In the genomic region with DNA sequence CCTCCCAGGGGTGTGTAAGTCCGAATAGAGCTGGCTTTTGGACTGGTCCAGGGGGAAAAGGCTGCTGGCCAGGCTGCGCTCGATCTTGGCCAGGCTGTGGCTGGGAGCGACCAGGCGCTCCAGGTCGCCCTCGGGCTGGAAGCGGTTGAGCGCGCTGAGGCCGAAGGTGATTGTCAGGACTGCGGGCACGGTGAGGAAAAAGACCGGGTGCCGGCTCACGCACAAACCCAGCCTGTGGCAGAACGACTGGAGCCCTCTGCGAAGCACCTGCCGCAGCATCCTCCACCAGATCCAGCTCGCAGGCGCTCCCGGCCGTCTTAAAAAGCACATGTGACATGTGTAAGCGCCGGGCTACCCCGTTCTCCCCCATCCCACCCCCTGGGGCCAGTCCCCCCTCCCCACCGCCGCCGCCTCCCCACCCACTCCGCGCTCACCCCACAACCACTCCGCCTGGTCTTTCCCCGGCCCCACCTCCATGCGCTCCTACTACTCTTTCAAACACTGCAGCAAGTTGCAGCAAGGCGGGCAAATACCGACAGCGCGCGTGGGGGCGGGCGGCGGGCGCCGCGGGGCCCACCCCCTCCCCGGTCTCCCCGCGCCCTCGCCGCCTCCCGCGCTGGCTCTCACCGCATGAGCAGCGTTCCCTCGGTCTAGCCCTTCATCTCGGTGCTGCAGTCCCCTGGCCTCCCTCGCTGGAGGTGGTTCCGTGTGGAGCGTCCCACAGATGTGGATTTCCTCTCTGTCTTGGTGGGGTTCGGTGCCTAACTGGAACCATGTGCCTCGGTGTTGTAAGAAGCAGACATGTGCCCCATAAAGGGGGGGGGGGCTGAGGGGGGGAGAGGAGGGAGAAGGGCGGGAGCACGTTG, we compare ENCODE assay signal across 9 cellular contexts. TPM values are rescaled to one million over a fixed set of nuclear protein-coding genes. Genes with fewer than 3 reads are reported as not detected.
A peak's percentile ranks its signal among the peaks of the same experiment; 100 is the strongest.
DNase-seq lines count a peak whose midpoint lies in the region; ATAC-seq and TF ChIP-seq lines count a peak whose summit lies in the region.
"Had no signal": no experiment of that assay in that cellular context is flagged by ENCODE, and none has a peak within 500 bp of the region (broad histone marks: within the 10 kb centered on the region; RNA-seq: fewer than 3 reads in every experiment).

No MANE protein-coding gene starts in this region.

- no peak overlapping the region for H2AK9ac ChIP-seq in IMR-90 (replicated peaks; ENCODE audit: low read depth, low read length, poor library complexity)

- H2AK5ac ChIP-seq in IMR-90 (ENCODE audit: low read depth, low read length), result no peak overlapping the region

- H3K14ac ChIP-seq in IMR-90 (replicated peaks; ENCODE audit: low read depth, low read length), result no peak overlapping the region

- H3K23ac ChIP-seq in IMR-90 (ENCODE audit: low read depth, low read length), result no peak overlapping the region

- no TSS peak for BruUV-seq in IMR-90 (replicated peaks; lab: Mats Ljungman, UMichigan)

- no peak for TF ChIP-seq POLR2A in IMR-90 (IDR thresholded peaks at IDR 0.05; ENCODE audit: low read depth, low read length)
- TF ChIP-seq POLR2A in erythroblast (IDR thresholded peaks at IDR 0.05; ENCODE audit: low read length), result no peak

- no peaks in the 10 kb centered on the region for H3K79me1 ChIP-seq in IMR-90 (ENCODE audit: low read depth in 1 of 2, low read length in 2 of 2)

- H3K9me1 ChIP-seq in IMR-90 (ENCODE audit: insufficient read depth, low read length), result no peaks in the 10 kb centered on the region

- 4% methylated on average over 22 of the region's 63 CpGs; no CpG with 5 or more reads in 1 of the 2 experiments for WGBS in IMR-90 (ENCODE audit: extremely low coverage in 2 of 2, insufficient read length in 1 of 2), 2 experiments

- peak overlapping the region; percentile 87 for H3K4me2 ChIP-seq in IMR-90 (ENCODE audit: low read depth, low read length)

- no peak overlapping the region; the same call in 1 of the 2 replicates for H4K5ac ChIP-seq in IMR-90 (ENCODE audit: low read depth, low read length)

- H3K4me1 ChIP-seq in IMR-90 (ENCODE audit: control insufficient read depth, insufficient read depth, low read length) (peaks cover 7% of the 10 kb centered on the region), adipocyte (ENCODE audit: control insufficient read depth, insufficient read depth, low read length) (peaks cover 12% of the 10 kb centered on the region), iPS-18a (ENCODE audit: control insufficient read depth, low read depth, low read length) (peaks cover 11% of the 10 kb centered on the region), stomach smooth muscle (ENCODE audit: control insufficient read depth, insufficient read depth, low read length) (peaks cover 3% of the 10 kb centered on the region)

- no peak overlapping the region for H3K27ac ChIP-seq in IMR-90 (ENCODE audit: insufficient read depth, low read length)
- H3K27ac ChIP-seq in iPS-18a (ENCODE audit: low read length), result no peak overlapping the region
- H3K27ac ChIP-seq in stomach smooth muscle (ENCODE audit: low read length), result no peak overlapping the region

- H3K4me3 ChIP-seq in IMR-90 (ENCODE audit: insufficient read depth, low read depth, low read length) (peak overlapping the region; percentile 37), adipocyte (ENCODE audit: low read length) (peak overlapping the region; percentile 76), iPS-18a (ENCODE audit: low read length) (peak overlapping the region; percentile 50), stomach smooth muscle (ENCODE audit: low read length in 2 of 2) (peak overlapping the region; percentile 13 to 63)

- no peak for DNase-seq in IMR-90
- peak; percentile 52 for DNase-seq in adipocyte (ENCODE audit: low read depth)
- DNase-seq in erythroblast (lab: John Stamatoyannopoulos, UW), result no peak
- DNase-seq in stimulated activated CD4-positive, alpha-beta T cell treated with anti-CD3 and anti-CD28 coated beads, Interleukin-4, amount 100 ng/mL, for 4 hours, result no peak
- DNase-seq: activated T-cell treated with anti-CD3 and anti-CD28 coated beads, Interleukin-2, amount 50 U/mL, for 1 hour; stimulated activated CD8-positive, alpha-beta memory T cell treated with anti-CD3 and anti-CD28 coated beads, Interleukin-4, amount 100 ng/mL, for 48 hours had no signal

- no peaks in the 10 kb centered on the region for H3K9me3 ChIP-seq in IMR-90 (ENCODE audit: control insufficient read depth, insufficient read depth, low read length)
- H3K9me3 ChIP-seq in adipocyte (ENCODE audit: control insufficient read depth, low read length), result peaks cover 2% of the 10 kb centered on the region
- no peaks in the 10 kb centered on the region for H3K9me3 ChIP-seq in iPS-18a (ENCODE audit: control insufficient read depth, low read depth, low read length)
- no peaks in the 10 kb centered on the region for H3K9me3 ChIP-seq in stomach smooth muscle (ENCODE audit: control insufficient read depth in 2 of 2, low read length in 2 of 2)

- POLR2A ChIA-PET in IMR-90 (lab: Charles Lee; ENCODE audit: unreplicated experiment), result interaction anchor here (0.7 kb wide), 1 partner anchor 1882 kb away, joined by 3 read pairs; no protein-coding TSS in a partner anchor

- H3K56ac ChIP-seq in IMR-90 (ENCODE audit: extremely low read depth, insufficient read depth, low read length), result no peak overlapping the region

- H2AFZ ChIP-seq in IMR-90 (replicated peaks; ENCODE audit: low read length, poor library complexity), result peak overlapping the region; percentile 60

- dilution Hi-C loops in IMR-90 (cut with HindIII; ENCODE audit: low sequenced_read_pairs, unreplicated experiment), result no loop called here

- H2BK20ac ChIP-seq in IMR-90 (ENCODE audit: low read depth, low read length), result no peak overlapping the region

- ATAC-seq in IMR-90 (ENCODE audit: low read depth) (peak; percentile 71), HG03342 (IDR thresholded peaks at IDR 0.05; ENCODE audit: unreplicated experiment) (no peak)

- H4K8ac ChIP-seq in IMR-90 (ENCODE audit: low read depth in 2 of 2, low read length in 2 of 2), result no peak overlapping the region

- H3K27me3 ChIP-seq in IMR-90 (ENCODE audit: control insufficient read depth, insufficient read depth, low read length) (peaks cover 10% of the 10 kb centered on the region), adipocyte (replicated peaks; ENCODE audit: control insufficient read depth, insufficient read depth, low read length) (no peaks in the 10 kb centered on the region), iPS-18a (ENCODE audit: control insufficient read depth, insufficient read depth, low read length) (peaks cover 43% of the 10 kb centered on the region), stomach smooth muscle (ENCODE audit: control insufficient read depth in 1 of 2, insufficient read depth in 2 of 2, low read length in 2 of 2) (peaks cover 15 to 16% of the 10 kb centered on the region in 2 donors)

- H2BK5ac ChIP-seq in IMR-90 (ENCODE audit: low read depth, low read length, poor library complexity, severe bottlenecking), result no peak overlapping the region

- no peak overlapping the region for H3K18ac ChIP-seq in IMR-90 (ENCODE audit: low read depth, low read length)

- no peak overlapping the region for H3K4ac ChIP-seq in IMR-90 (ENCODE audit: low read depth, low read length)

- CTCF ChIA-PET in IMR-90 (lab: Yijun Ruan, JAX), result no interaction called here

- H3K9ac ChIP-seq in IMR-90 (ENCODE audit: low read depth, low read length) (no peak overlapping the region), adipocyte (ENCODE audit: low read length) (peak overlapping the region; percentile 33), iPS-18a (ENCODE audit: low read length) (no peak overlapping the region), stomach smooth muscle (ENCODE audit: low read length in 2 of 2) (no peak overlapping the region)

- in situ Hi-C loops in IMR-90 (cut with MboI; ENCODE audit: low sequenced_read_pairs), result no loop called here

- TF ChIP-seq RAD21 in IMR-90 (IDR thresholded peaks at IDR 0.05; ENCODE audit: low read length), result no peak

- no peak overlapping the region for H2BK120ac ChIP-seq in IMR-90 (ENCODE audit: low read depth, low read length)

- H3K36me3 ChIP-seq in IMR-90 (ENCODE audit: control insufficient read depth, insufficient read depth, low read length) (no peaks in the 10 kb centered on the region), adipocyte (ENCODE audit: control insufficient read depth, insufficient read depth, low read length, severe bottlenecking) (no peaks in the 10 kb centered on the region), iPS-18a (ENCODE audit: control insufficient read depth, low read depth, low read length) (no peaks in the 10 kb centered on the region), stomach smooth muscle (ENCODE audit: control insufficient read depth in 2 of 2, insufficient read depth in 2 of 2, low read length in 2 of 2) (no peaks in the 10 kb centered on the region)

- H4K91ac ChIP-seq in IMR-90 (ENCODE audit: insufficient read depth, low read depth, low read length), result no peak overlapping the region

- H2BK15ac ChIP-seq in IMR-90 (ENCODE audit: low read depth, low read length), result no peak overlapping the region

- no peaks in the 10 kb centered on the region for H4K20me1 ChIP-seq in IMR-90 (ENCODE audit: insufficient read depth, low read length)

- intact Hi-C loops in IMR-90 (cut with micrococcal nuclease), result no loop called here

- no peak for TF ChIP-seq CTCF in IMR-90 (conservative IDR thresholded peaks at IDR 0.05; ENCODE audit: low read depth, low read length)

TF ChIP-seq in IMR-90, 13 proteins besides CTCF, POLR2A, EP300 and RAD21 (continues in another document):
- no peak for TF ChIP-seq MAFK (IDR thresholded peaks at IDR 0.05; ENCODE audit: low read depth, low read length)
- TF ChIP-seq NFE2L2 (IDR thresholded peaks at IDR 0.05; ENCODE audit: low read depth, low read length), result no peak
- TF ChIP-seq SMC3 (IDR thresholded peaks at IDR 0.05; ENCODE audit: low read depth, low read length), result no peak
- no peak for TF ChIP-seq RFX5 (IDR thresholded peaks at IDR 0.05; ENCODE audit: low read depth, low read length)
- TF ChIP-seq USF2 (IDR thresholded peaks at IDR 0.05; ENCODE audit: low read depth, low read length), result no peak
- no peak for TF ChIP-seq BHLHE40 (IDR thresholded peaks at IDR 0.05; ENCODE audit: low read depth, low read length)
- no peak for TF ChIP-seq RCOR1 (IDR thresholded peaks at IDR 0.05; ENCODE audit: insufficient replicate concordance, low read length)
- TF ChIP-seq MXI1 (IDR thresholded peaks at IDR 0.05; ENCODE audit: borderline replicate concordance, low read depth, low read length), result no peak

RNA-seq across cellular contexts. Expression of gene PTCHD4, which starts 42.4 kb away (rescaled TPM):
- 0.72 and 1.1 TPM in 2 replicates for total RNA-seq in IMR-90 (2012; rRNA removed)
- polyA plus RNA-seq in IMR-90 (2012; rRNA removed), result 0.36 and 0.53 TPM in 2 replicates
- polyA plus RNA-seq in IMR-90 (2012; cell fraction: cytosol; rRNA removed), result 0.08 and 0.27 TPM in 2 replicates
- 0.14 and 0.46 TPM in 2 replicates for polyA plus RNA-seq in IMR-90 (2012; cell fraction: nucleus; rRNA removed; ENCODE audit: low replicate concordance)
